In genomic region chr6:53280207-53280606, GRCh38 we compare ENCODE assay signal across 21 cellular contexts.
DNase-seq lines count a peak whose midpoint lies in the region; ATAC-seq and TF ChIP-seq lines count a peak whose summit lies in the region.
"Had no signal": no experiment of that assay in that cellular context is flagged by ENCODE, and none has a peak within 500 bp of the region (broad histone marks: within the 10 kb centered on the region; RNA-seq: fewer than 3 reads in every experiment).

No MANE protein-coding gene starts in this region.

- H3K4me3 Mint-ChIP-seq in dendritic cell treated with granulocyte-macrophage colony-stimulating factor and Interleukin-4, amounts not matched to agents 40 ng/mL and 50 ng/mL, for 4 days = no peak overlapping the region
- H3K4me3 Mint-ChIP-seq in activated CD8-positive, alpha-beta T cell treated with anti-CD3 and anti-CD28 coated beads for 36 hours = no peak overlapping the region
- H3K4me3 Mint-ChIP-seq: GM23338 had no signal

- H3K27ac Mint-ChIP-seq in dendritic cell treated with granulocyte-macrophage colony-stimulating factor and Interleukin-4, amounts not matched to agents 40 ng/mL and 50 ng/mL, for 4 days = peak overlapping the region; percentile 41
- no peak overlapping the region for H3K27ac Mint-ChIP-seq in activated CD8-positive, alpha-beta T cell treated with anti-CD3 and anti-CD28 coated beads for 36 hours
- H3K27ac Mint-ChIP-seq: GM23338 had no signal

- H3K36me3 Mint-ChIP-seq in dendritic cell treated with granulocyte-macrophage colony-stimulating factor and Interleukin-4, amounts not matched to agents 40 ng/mL and 50 ng/mL, for 4 days (ENCODE audit: low read depth) = peaks cover 62% of the 10 kb centered on the region
- peaks cover 48% of the 10 kb centered on the region for H3K36me3 Mint-ChIP-seq in activated CD8-positive, alpha-beta T cell treated with anti-CD3 and anti-CD28 coated beads for 36 hours (ENCODE audit: low read depth)

- no peak for ATAC-seq in activated CD8-positive, alpha-beta T cell treated with anti-CD3 and anti-CD28 coated beads for 36 hours
- ATAC-seq: GM23338 had no signal

- no peaks in the 10 kb centered on the region for H3K27me3 Mint-ChIP-seq in dendritic cell treated with granulocyte-macrophage colony-stimulating factor and Interleukin-4, amounts not matched to agents 40 ng/mL and 50 ng/mL, for 4 days
- no peaks in the 10 kb centered on the region for H3K27me3 Mint-ChIP-seq in activated CD8-positive, alpha-beta T cell treated with anti-CD3 and anti-CD28 coated beads for 36 hours

- no peak for TF ChIP-seq CTCF in activated CD8-positive, alpha-beta T cell treated with anti-CD3 and anti-CD28 coated beads for 36 hours (IDR thresholded peaks at IDR 0.05)

- peak; percentile 8 for DNase-seq in NCI-H2029 (lab: John Stamatoyannopoulos, UW)
- no peak for DNase-seq in NCI-H2029 treated with DMSO at 0.1 percent for 48 hours (lab: John Stamatoyannopoulos, UW)
- peak; percentile 54 for DNase-seq in COR-L47 (lab: John Stamatoyannopoulos, UW)
- DNase-seq in NOMO-1 (lab: John Stamatoyannopoulos, UW; ENCODE audit: unreplicated experiment in 2 of 2) = peak; percentile 39 to 58
- no peak for DNase-seq in NK-92 (lab: John Stamatoyannopoulos, UW; ENCODE audit: unreplicated experiment)
- no peak for DNase-seq in stimulated activated CD4-positive, alpha-beta T cell treated with anti-CD3 and anti-CD28 coated beads, Interleukin-15, amount 100 ng/mL, for 24 hours
- DNase-seq in activated CD8-positive, alpha-beta T cell treated with anti-CD3 and anti-CD28 coated beads for 36 hours = no peak
- DNase-seq: activated CD4-positive, alpha-beta T cell treated with anti-CD3 and anti-CD28 coated beads, Interleukin-2, amount 50 U/mL, for 4 hours; activated naive CD4-positive, alpha-beta T cell treated with Interleukin-2 at 50 U/mL for 16 hours; dermis blood vessel endothelial cell; DMS53; IMR-90; MG63; NCI-H187 treated with DMSO at 0.1 percent for 48 hours; occipital lobe; OCI-M1; retina; SHP77; spleen had no signal

- no peaks in the 10 kb centered on the region for H3K9me3 Mint-ChIP-seq in dendritic cell treated with granulocyte-macrophage colony-stimulating factor and Interleukin-4, amounts not matched to agents 40 ng/mL and 50 ng/mL, for 4 days
- H3K9me3 Mint-ChIP-seq in activated CD8-positive, alpha-beta T cell treated with anti-CD3 and anti-CD28 coated beads for 36 hours = no peaks in the 10 kb centered on the region
- H3K9me3 Mint-ChIP-seq: GM23338 had no signal

- CTCF ChIA-PET in activated CD8-positive, alpha-beta T cell treated with anti-CD3 and anti-CD28 coated beads for 36 hours (lab: Charles Lee) = interaction anchor here (1.5 kb wide), 2 partner anchors 108 to 131 kb away, joined by 3 read pairs; no protein-coding TSS in a partner anchor

- intact Hi-C loops in dendritic cell treated with granulocyte-macrophage colony-stimulating factor and Interleukin-4, amounts not matched to agents 40 ng/mL and 50 ng/mL, for 4 days (cut with micrococcal nuclease) = no loop called here
- intact Hi-C loops in activated CD8-positive, alpha-beta T cell treated with anti-CD3 and anti-CD28 coated beads for 36 hours (cut with micrococcal nuclease) = no loop called here

- POLR2A ChIA-PET in activated CD8-positive, alpha-beta T cell treated with anti-CD3 and anti-CD28 coated beads for 36 hours (lab: Charles Lee) = interaction anchor here (1.0 kb wide), 1 partner anchor 19 kb away, joined by 3 read pairs; no protein-coding TSS in a partner anchor

- peaks cover 46% of the 10 kb centered on the region for H3K4me1 Mint-ChIP-seq in dendritic cell treated with granulocyte-macrophage colony-stimulating factor and Interleukin-4, amounts not matched to agents 40 ng/mL and 50 ng/mL, for 4 days (ENCODE audit: low read depth)
- peaks cover 35% of the 10 kb centered on the region for H3K4me1 Mint-ChIP-seq in activated CD8-positive, alpha-beta T cell treated with anti-CD3 and anti-CD28 coated beads for 36 hours (ENCODE audit: low read depth)

Comparison
In these comparisons a context has a peak if more than half of its experiments do, and no peak if none do; other contexts are left out.
1. DNase-seq: peak in NCI-H2029 (single experiment), COR-L47 (single experiment) and NOMO-1 (2 of 2); none in NCI-H2029 treated with DMSO at 0.1 percent for 48 hours (single experiment), NK-92 (single experiment), stimulated activated CD4-positive, alpha-beta T cell treated with anti-CD3 and anti-CD28 coated beads, Interleukin-15, amount 100 ng/mL, for 24 hours (single experiment) and activated CD8-positive, alpha-beta T cell treated with anti-CD3 and anti-CD28 coated beads for 36 hours (single experiment).